9 cellular contexts compared by ENCODE assay signal in the genomic region with DNA sequence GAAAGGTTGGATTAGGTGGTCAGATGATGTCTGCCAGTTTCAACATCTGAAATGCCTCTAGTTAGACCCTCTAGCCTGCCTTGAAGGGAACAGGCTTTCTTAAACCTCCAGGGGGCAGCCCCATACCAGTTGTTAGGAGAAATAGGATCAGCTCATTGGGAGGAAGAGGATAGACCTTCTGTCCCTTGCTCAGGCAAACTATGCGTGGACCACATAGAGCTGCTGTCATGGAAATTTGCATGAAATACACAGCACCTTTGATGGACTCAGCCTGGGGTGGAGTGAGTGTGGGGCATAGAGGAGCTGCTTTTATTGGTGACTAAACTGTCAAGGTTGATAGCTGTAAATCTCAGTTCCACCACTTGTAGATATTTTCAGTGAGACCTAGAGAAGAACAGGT. TPM values are rescaled to one million over a fixed set of nuclear protein-coding genes. Genes with fewer than 3 reads are reported as not detected.
DNase-seq lines count a peak whose midpoint lies in the region; ATAC-seq and TF ChIP-seq lines count a peak whose summit lies in the region.
"Had no signal": no experiment of that assay in that cellular context is flagged by ENCODE, and none has a peak within 500 bp of the region (broad histone marks: within the 10 kb centered on the region; RNA-seq: fewer than 3 reads in every experiment).

No MANE protein-coding gene starts in this region.

- H3K9me3 ChIP-seq in Panc1 (ENCODE audit: control insufficient read depth, insufficient read depth, low read depth, low read length) (no peaks in the 10 kb centered on the region), hepatocyte (ENCODE audit: low read depth) (no peaks in the 10 kb centered on the region)

- H3K36me3 ChIP-seq in Panc1 (ENCODE audit: control insufficient read depth, insufficient read depth, low read length) (no peaks in the 10 kb centered on the region), hepatocyte (replicated peaks; ENCODE audit: insufficient read depth, low read depth) (no peaks in the 10 kb centered on the region)

- ATAC-seq in GM19035 (IDR thresholded peaks at IDR 0.05; ENCODE audit: unreplicated experiment): peak; percentile 47
- ATAC-seq in Panc1: no peak
- ATAC-seq in GM18873 (IDR thresholded peaks at IDR 0.05; ENCODE audit: low FRiP score, unreplicated experiment): no peak
- ATAC-seq in GM21619 (IDR thresholded peaks at IDR 0.05; ENCODE audit: unreplicated experiment): no peak

- no TSS peak for BruUV-seq in Panc1 (replicated peaks; lab: Mats Ljungman, UMichigan)

- H4K20me1 ChIP-seq in hepatocyte (ENCODE audit: insufficient read depth, poor library complexity, severe bottlenecking): no peaks in the 10 kb centered on the region

- H3K27me3 ChIP-seq in Panc1 (ENCODE audit: control insufficient read depth, insufficient read depth, low read length) (no peaks in the 10 kb centered on the region), hepatocyte (no peaks in the 10 kb centered on the region)

- CTCF ChIA-PET in Panc1 (lab: Charles Lee): no interaction called here

- H3K4me3 ChIP-seq in Panc1 (ENCODE audit: low read depth in 2 of 2, low read length in 2 of 2) (no peak overlapping the region), hepatocyte (no peak overlapping the region)

- DNase-seq in A172 (ENCODE audit: low spot score) (peak; percentile 11), Panc1 (ENCODE audit: low read depth, low spot score) (no peak), hepatocyte (ENCODE audit: low spot score) (peak; percentile 29), GM19240 (ENCODE audit: insufficient read length, low spot score) (no peak), ureter (ENCODE audit: low spot score) (no peak)
- DNase-seq: DMS79 had no signal

- H3K4me1 ChIP-seq in Panc1 (ENCODE audit: control insufficient read depth, insufficient read depth, low read length): no peaks in the 10 kb centered on the region
- no peaks in the 10 kb centered on the region for H3K4me1 ChIP-seq in hepatocyte (ENCODE audit: insufficient read depth)

- H3K27ac ChIP-seq in Panc1 (ENCODE audit: low read length) (no peak overlapping the region), hepatocyte (no peak overlapping the region)

- no peak overlapping the region for H2AFZ ChIP-seq in hepatocyte

- no peaks in the 10 kb centered on the region for H3K9me2 ChIP-seq in hepatocyte (replicated peaks; ENCODE audit: insufficient read depth)

- no peak overlapping the region for H3K4me2 ChIP-seq in hepatocyte

- in situ Hi-C loops in Panc1 (cut with HindIII; ENCODE audit: low pct_unique_long_range_greater_than_20kb, low sequenced_read_pairs): no loop called here

- 37% methylated on average over 1 of the region's 1 CpG for WGBS in hepatocyte (ENCODE audit: low lambda C conversion rate, missing lambda C conversion rate)

- H3K79me2 ChIP-seq in hepatocyte: no peaks in the 10 kb centered on the region

- 0 out of 2 replicates have a peak, but pooled peaks have one; percentile 15 for TF ChIP-seq CTCF in Panc1 (IDR thresholded peaks at IDR 0.05)
- peak; percentile 48 for TF ChIP-seq CTCF in hepatocyte (IDR thresholded peaks at IDR 0.05; ENCODE audit: poor library complexity)

- POLR2A ChIA-PET in Panc1 (lab: Charles Lee): no interaction called here

- intact Hi-C loops in Panc1 (cut with micrococcal nuclease; ENCODE audit: unreplicated experiment): no loop called here

RNA-seq across cellular contexts. Expression of a gene that starts 38.4 kb away (rescaled TPM):
- total RNA-seq in A172 (2014; rRNA removed; shearing (Covaris generic)): 0.05 and 0.12 TPM in 2 replicates
- total RNA-seq in Panc1 (2021; ENCODE audit: unreplicated experiment) (0.36 TPM), hepatocyte (0.64 and 1.7 TPM in 2 replicates), ureter (6.1 TPM)
- polyA plus RNA-seq in Panc1 (2012; ENCODE audit: insufficient read length): 1.0 TPM
- polyA plus RNA-seq in hepatocyte: 0.36 and 4.4 TPM in 2 replicates

Comparison
In these comparisons a context has a peak if more than half of its experiments do, and no peak if none do; other contexts are left out.
1. DNase-seq: peak in A172 (single experiment) and hepatocyte (single experiment); none in Panc1 (single experiment), GM19240 (single experiment) and ureter (single experiment).